ENCODE assay signal across 1 cellular context in the genomic region with DNA sequence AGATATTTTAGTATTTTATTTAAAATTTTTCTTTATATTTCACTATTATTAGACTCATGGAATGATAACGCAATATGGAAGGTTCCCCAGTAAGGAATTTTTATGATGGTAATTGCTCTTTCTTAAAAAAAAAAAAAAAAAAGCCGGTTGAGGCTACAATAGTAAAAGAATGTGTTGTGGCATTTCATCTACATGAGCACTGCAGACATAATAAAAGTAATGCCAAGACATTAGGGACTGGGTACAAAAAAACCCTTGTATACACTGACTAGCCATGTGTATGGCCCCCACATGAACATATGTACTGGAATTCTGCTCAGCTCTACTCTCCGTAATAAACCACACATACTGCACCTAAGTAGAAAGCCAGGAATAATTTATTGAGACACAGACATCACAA.
TF ChIP-seq lines count a peak whose summit lies in the region.

No MANE protein-coding gene starts in this region.

TF ChIP-seq in GM23338, 12 proteins besides CTCF, POLR2A, EP300 and RAD21 (continued from another document):
- TF ChIP-seq, protein P1, sequence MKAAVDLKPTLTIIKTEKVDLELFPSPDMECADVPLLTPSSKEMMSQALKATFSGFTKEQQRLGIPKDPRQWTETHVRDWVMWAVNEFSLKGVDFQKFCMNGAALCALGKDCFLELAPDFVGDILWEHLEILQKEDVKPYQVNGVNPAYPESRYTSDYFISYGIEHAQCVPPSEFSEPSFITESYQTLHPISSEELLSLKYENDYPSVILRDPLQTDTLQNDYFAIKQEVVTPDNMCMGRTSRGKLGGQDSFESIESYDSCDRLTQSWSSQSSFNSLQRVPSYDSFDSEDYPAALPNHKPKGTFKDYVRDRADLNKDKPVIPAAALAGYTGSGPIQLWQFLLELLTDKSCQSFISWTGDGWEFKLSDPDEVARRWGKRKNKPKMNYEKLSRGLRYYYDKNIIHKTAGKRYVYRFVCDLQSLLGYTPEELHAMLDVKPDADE (IDR thresholded peaks at IDR 0.05), result no peak
